8 cellular contexts compared by ENCODE assay signal in genomic region chr2:28958689-28959088, GRCh38. TPM values are rescaled to one million over a fixed set of nuclear protein-coding genes. Genes with fewer than 3 reads are reported as not detected.
DNase-seq lines count a peak whose midpoint lies in the region; ATAC-seq, FAIRE-seq and TF ChIP-seq lines count a peak whose summit lies in the region.

No MANE protein-coding gene starts in this region.

- no peak overlapping the region for H2BK120ac ChIP-seq in neuronal stem cell (ENCODE audit: low read depth, low read length)

- no peak overlapping the region for H3K14ac ChIP-seq in neuronal stem cell (ENCODE audit: low read length)

- DNase-seq in DMS53 (lab: John Stamatoyannopoulos, UW): peak; percentile 82
- peak; percentile 86 for DNase-seq in HTR-8/SVneo (ENCODE audit: insufficient read length, low spot score)
- peak; percentile 96 for DNase-seq in NCI-H82 (lab: John Stamatoyannopoulos, UW)
- DNase-seq in activated T-cell treated with anti-CD3 and anti-CD28 coated beads, Interleukin-2, amount 50 U/mL, for 4 hours: no peak
- DNase-seq in foreskin fibroblast: peak; percentile 63 to 85
- DNase-seq in neuronal stem cell (ENCODE audit: low spot score): peak; percentile 69

- peak; percentile 20 for FAIRE-seq in HTR-8/SVneo (lab: Jason Lieb, UNC)

- H3K36me3 ChIP-seq in neuronal stem cell (replicated peaks in 1 of 2; ENCODE audit: control insufficient read depth in 2 of 2, insufficient read depth in 2 of 2, low read length in 2 of 2): no peaks in the 10 kb centered on the region

- no peak overlapping the region for H2BK12ac ChIP-seq in neuronal stem cell (ENCODE audit: low read length)

- H3K9ac ChIP-seq in neuronal stem cell (ENCODE audit: low read depth, low read length, poor library complexity): no peak overlapping the region

- no peaks in the 10 kb centered on the region for H3K9me3 ChIP-seq in neuronal stem cell (replicated peaks in 1 of 2; ENCODE audit: control insufficient read depth in 2 of 2, insufficient read depth in 1 of 2, low read depth in 1 of 2, low read length in 2 of 2)

- H3K9me3 Mint-ChIP-seq in activated T-cell treated with anti-CD3 and anti-CD28 coated beads, Interleukin-2, amount 50 U/mL, for 4 hours: no peaks in the 10 kb centered on the region

- peaks cover 4 to 6% of the 10 kb centered on the region in 2 donors for H3K4me1 ChIP-seq in neuronal stem cell (ENCODE audit: control insufficient read depth in 2 of 2, insufficient read depth in 1 of 2, low read depth in 1 of 2, low read length in 2 of 2)

- H4K8ac ChIP-seq in neuronal stem cell (ENCODE audit: low read depth, low read length): no peak overlapping the region

- H3K79me1 ChIP-seq in neuronal stem cell (ENCODE audit: low read depth, low read length): no peaks in the 10 kb centered on the region

- no peak overlapping the region for H2AK5ac ChIP-seq in neuronal stem cell (ENCODE audit: low read depth, low read length)

- H3K4ac ChIP-seq in neuronal stem cell (ENCODE audit: low read length): no peak overlapping the region

- no peaks in the 10 kb centered on the region for H3K27me3 Mint-ChIP-seq in activated T-cell treated with anti-CD3 and anti-CD28 coated beads, Interleukin-2, amount 50 U/mL, for 4 hours (ENCODE audit: low read depth)

- H2AFZ ChIP-seq in neuronal stem cell (ENCODE audit: low read length): peak overlapping the region; percentile 68

- peak; percentile 35 for TF ChIP-seq CTCF in foreskin fibroblast (IDR thresholded peaks at IDR 0.05; ENCODE audit: low read depth, low read length)

- H4K91ac ChIP-seq in neuronal stem cell (ENCODE audit: low read depth, low read length, poor library complexity): no peak overlapping the region

- H3K23ac ChIP-seq in neuronal stem cell (ENCODE audit: low read depth, low read length, poor library complexity): no peak overlapping the region

- WGBS in neuronal stem cell (ENCODE audit: extremely low coverage in 2 of 2, insufficient read length in 2 of 2, insufficient replicate concordance in 1 of 2), 2 donors: no CpG with 5 or more reads among the region's 9 CpGs

- H3K4me3 ChIP-seq in foreskin fibroblast (ENCODE audit: low read depth in 1 of 2, low read length in 2 of 2) (no peak overlapping the region), neuronal stem cell (ENCODE audit: low read length in 2 of 2) (peak overlapping the region in 1 of 2 donors; percentile 27)

- no peak overlapping the region for H3K27ac ChIP-seq in neuronal stem cell (replicated peaks; ENCODE audit: low read length)

- H3K4me1 Mint-ChIP-seq in activated T-cell treated with anti-CD3 and anti-CD28 coated beads, Interleukin-2, amount 50 U/mL, for 4 hours (ENCODE audit: low read depth): peaks cover 12% of the 10 kb centered on the region

- H2BK5ac ChIP-seq in neuronal stem cell (ENCODE audit: low read length): no peak overlapping the region

- peak; percentile 49 to 59 for ATAC-seq in activated T-cell treated with anti-CD3 and anti-CD28 coated beads, Interleukin-2, amount 50 U/mL, for 4 hours
- ATAC-seq in HG03039 (IDR thresholded peaks at IDR 0.05; ENCODE audit: unreplicated experiment) (no peak), GM18867 (IDR thresholded peaks at IDR 0.05; ENCODE audit: unreplicated experiment) (no peak)

- H3K4me3 Mint-ChIP-seq in activated T-cell treated with anti-CD3 and anti-CD28 coated beads, Interleukin-2, amount 50 U/mL, for 4 hours: no peak overlapping the region

- peak overlapping the region; percentile 0 for H3K18ac ChIP-seq in neuronal stem cell (ENCODE audit: low read length)

- H2BK15ac ChIP-seq in neuronal stem cell (ENCODE audit: low read length): no peak overlapping the region

- peaks cover 0 to 5% (median 0%) of the 10 kb centered on the region in 3 experiments for H3K27me3 ChIP-seq in neuronal stem cell (ENCODE audit: control insufficient read depth in 3 of 3, insufficient read depth in 3 of 3, low read depth in 1 of 3, low read length in 3 of 3)

- no peak overlapping the region for H3K4me2 ChIP-seq in neuronal stem cell (ENCODE audit: insufficient read depth, low read length, poor library complexity, severe bottlenecking)

- H3K36me3 Mint-ChIP-seq in activated T-cell treated with anti-CD3 and anti-CD28 coated beads, Interleukin-2, amount 50 U/mL, for 4 hours (ENCODE audit: insufficient read depth): no peaks in the 10 kb centered on the region

RNA-seq across cellular contexts. Expression of gene TOGARAM2, which starts 22.4 kb away (rescaled TPM):
- 1 to 10 TPM; 2.3 to 7.6 (median 5.1) TPM for total RNA-seq in activated T-cell treated with anti-CD3 and anti-CD28 coated beads, Interleukin-2, amount 50 U/mL, for 4 hours
- 0.06 TPM for polyA plus RNA-seq in neuronal stem cell (2013, experiment 1 of 2)
- 0.06 TPM for polyA plus RNA-seq in neuronal stem cell (2013, experiment 2 of 2)

Comparison
In these comparisons a context has a peak if more than half of its experiments do, and no peak if none do; other contexts are left out.
1. ATAC-seq: peak in activated T-cell treated with anti-CD3 and anti-CD28 coated beads, Interleukin-2, amount 50 U/mL, for 4 hours (2 of 2); none in HG03039 (single experiment) and GM18867 (single experiment).